In the genomic region with DNA sequence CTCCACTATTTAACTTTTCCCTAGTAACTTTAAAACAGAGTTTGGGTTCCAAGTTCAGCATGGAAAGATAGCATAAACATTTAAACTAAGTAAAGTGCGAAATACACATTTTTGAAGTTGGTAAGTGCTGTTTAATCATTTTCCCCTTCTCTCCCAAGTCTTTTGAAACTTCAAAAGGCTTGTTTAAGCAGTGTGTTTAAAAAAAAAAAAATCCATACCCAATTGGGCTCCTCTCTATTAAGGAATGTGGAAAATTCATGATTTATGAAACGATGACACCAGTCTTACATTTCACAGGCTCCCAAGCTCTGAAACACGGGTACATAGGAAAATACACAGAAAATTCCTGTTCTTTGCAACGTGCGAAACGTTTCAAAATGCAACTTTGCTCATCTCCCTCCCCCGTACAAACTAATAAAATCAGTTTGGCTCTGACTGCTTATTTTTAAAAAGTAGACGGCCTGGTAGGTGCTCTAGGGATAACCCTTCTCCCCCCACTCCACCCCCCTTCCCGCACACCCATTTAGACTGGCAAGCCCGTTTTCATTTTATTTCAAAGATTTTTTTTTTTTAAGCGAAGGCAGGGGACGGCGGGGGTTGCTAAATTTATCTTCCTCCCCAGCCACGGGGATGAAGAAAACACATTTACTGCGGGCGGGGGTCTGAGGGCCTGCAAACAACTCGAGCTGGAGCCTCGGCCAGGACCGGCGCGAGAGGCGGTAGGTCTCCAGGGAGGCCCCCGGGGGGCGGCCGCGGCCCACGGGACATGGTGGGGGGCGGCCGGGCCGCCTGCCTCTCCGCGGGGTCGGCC, we compare ENCODE assay signal across 8 cellular contexts. TPM values are rescaled to one million over a fixed set of nuclear protein-coding genes. Genes with fewer than 3 reads are reported as not detected.
DNase-seq lines count a peak whose midpoint lies in the region; ATAC-seq and TF ChIP-seq lines count a peak whose summit lies in the region.

No MANE protein-coding gene starts in this region.

- peak overlapping the region; percentile 81 for H3K4me3 ChIP-seq in HUES6 (ENCODE audit: low read depth, low read length)
- H3K4me3 ChIP-seq in right atrium auricular region = peak overlapping the region; percentile 79 to 85
- H3K4me3 ChIP-seq in retinal pigment epithelial cell (ENCODE audit: low read length) = peak overlapping the region; percentile 56

- peak overlapping the region; percentile 80 to 87 for H3K4me3 Mint-ChIP-seq in activated T-cell treated with anti-CD3 and anti-CD28 coated beads, Interleukin-2, amount 50 U/mL, for 72 hours

- H3K27ac ChIP-seq in HUES6 (ENCODE audit: low read depth, low read length) (peak overlapping the region; percentile 89), right atrium auricular region (peak overlapping the region; percentile 98 to 99)

- H3K36me3 ChIP-seq in HUES6 (ENCODE audit: control insufficient read depth, insufficient read depth, low read length) (peaks cover 6% of the 10 kb centered on the region), right atrium auricular region (peaks cover 5% of the 10 kb centered on the region)

- H3K9me3 ChIP-seq in HUES6 (ENCODE audit: control insufficient read depth, insufficient read depth, low read depth, low read length) (no peaks in the 10 kb centered on the region), right atrium auricular region (no peaks in the 10 kb centered on the region)

- peaks cover 11 to 21% of the 10 kb centered on the region in 2 donors for H3K36me3 Mint-ChIP-seq in activated T-cell treated with anti-CD3 and anti-CD28 coated beads, Interleukin-2, amount 50 U/mL, for 72 hours (ENCODE audit: insufficient read depth in 2 of 2)

- H3K27me3 Mint-ChIP-seq in activated T-cell treated with anti-CD3 and anti-CD28 coated beads, Interleukin-2, amount 50 U/mL, for 72 hours (ENCODE audit: low read depth) = no peaks in the 10 kb centered on the region

- H3K27me3 ChIP-seq in HUES6 (ENCODE audit: control insufficient read depth, insufficient read depth, low read length) (no peaks in the 10 kb centered on the region), right atrium auricular region (no peaks in the 10 kb centered on the region)

- peak overlapping the region; percentile 99 for H3K9ac ChIP-seq in HUES6 (ENCODE audit: low read length)

- H3K4me1 ChIP-seq in HUES6 (ENCODE audit: control insufficient read depth, insufficient read depth, low read length) = peaks cover 47% of the 10 kb centered on the region
- peaks cover 0 to 49% of the 10 kb centered on the region in 2 donors for H3K4me1 ChIP-seq in right atrium auricular region

- peaks cover 70% of the 10 kb centered on the region for H3K4me1 Mint-ChIP-seq in activated T-cell treated with anti-CD3 and anti-CD28 coated beads, Interleukin-2, amount 50 U/mL, for 72 hours (ENCODE audit: low read depth)

- DNase-seq in NCI-H748 (lab: John Stamatoyannopoulos, UW; ENCODE audit: unreplicated experiment) = peak; percentile 17
- no peak for DNase-seq in NCI-H748 treated with DMSO at 0.1 percent for 48 hours (lab: John Stamatoyannopoulos, UW)
- DNase-seq in activated T-cell treated with anti-CD3 and anti-CD28 coated beads, Interleukin-2, amount 50 U/mL, for 72 hours = peak in 1 of 2 donors; percentile 18
- no peak for DNase-seq in right atrium auricular region (ENCODE audit: low spot score)
- DNase-seq in retinal pigment epithelial cell (ENCODE audit: low read depth) = no peak
- DNase-seq in hippocampal formation (lab: John Stamatoyannopoulos, UW) = no peak
- DNase-seq in GM20000 (ENCODE audit: low spot score) = no peak

- peak overlapping the region; percentile 97 for H3K27ac Mint-ChIP-seq in activated T-cell treated with anti-CD3 and anti-CD28 coated beads, Interleukin-2, amount 50 U/mL, for 72 hours

- H3K9me3 Mint-ChIP-seq in activated T-cell treated with anti-CD3 and anti-CD28 coated beads, Interleukin-2, amount 50 U/mL, for 72 hours = no peaks in the 10 kb centered on the region

- no peak for TF ChIP-seq CTCF in right atrium auricular region (IDR thresholded peaks at IDR 0.05)
- no peak for TF ChIP-seq CTCF in retinal pigment epithelial cell (conservative IDR thresholded peaks at IDR 0.05; ENCODE audit: low read depth, low read length)
- no peak for TF ChIP-seq CTCF in GM20000 (IDR thresholded peaks at IDR 0.05; ENCODE audit: extremely low read depth, missing control alignments)

- ATAC-seq in activated T-cell treated with anti-CD3 and anti-CD28 coated beads, Interleukin-2, amount 50 U/mL, for 72 hours (replicated peaks in 1 of 2) = no peak

RNA-seq across cellular contexts. Expression of gene ZFX, which starts 0.8 kb away (rescaled TPM):
- total RNA-seq in activated T-cell treated with anti-CD3 and anti-CD28 coated beads, Interleukin-2, amount 50 U/mL, for 72 hours = 10 to 100 TPM; 47.2 to 78.6 TPM
- 10 to 100 TPM; 32.6 to 36.6 TPM for total RNA-seq in right atrium auricular region
